19 cellular contexts compared by ENCODE assay signal in genomic region chr11:114353448-114353847, GRCh38. TPM values are rescaled to one million over a fixed set of nuclear protein-coding genes. Genes with fewer than 3 reads are reported as not detected.
DNase-seq lines count a peak whose midpoint lies in the region; ATAC-seq, FAIRE-seq and TF ChIP-seq lines count a peak whose summit lies in the region.
"Had no signal": no experiment of that assay in that cellular context is flagged by ENCODE, and none has a peak within 500 bp of the region (broad histone marks: within the 10 kb centered on the region; RNA-seq: fewer than 3 reads in every experiment).

No MANE protein-coding gene starts in this region.

- TF ChIP-seq CTCF in astrocyte (IDR thresholded peaks at IDR 0.05; ENCODE audit: insufficient read depth, low read depth, low read length), result no peak

- H3K4me3 ChIP-seq in astrocyte (ENCODE audit: insufficient read depth, low read depth, low read length) (peak overlapping the region; percentile 3), skeletal muscle satellite cell (ENCODE audit: low read length) (no peak overlapping the region)
- H3K4me3 ChIP-seq: A549, MG63 had no signal

- H3K9me3 ChIP-seq in astrocyte (ENCODE audit: insufficient read depth, low read depth, low read length), result no peaks in the 10 kb centered on the region
- no peaks in the 10 kb centered on the region for H3K9me3 ChIP-seq in skeletal muscle satellite cell (replicated peaks; ENCODE audit: low read length)
- H3K9me3 ChIP-seq: A549, MG63 had no signal

- H3K36me3 ChIP-seq in astrocyte (ENCODE audit: insufficient read depth, low read length) (no peaks in the 10 kb centered on the region), skeletal muscle satellite cell (ENCODE audit: insufficient read depth, low read length) (no peaks in the 10 kb centered on the region)
- H3K36me3 ChIP-seq: MG63 had no signal

- no peak overlapping the region for H3K4me3 Mint-ChIP-seq in astrocyte (ENCODE audit: unreplicated experiment)
- no peak overlapping the region for H3K4me3 Mint-ChIP-seq in activated T-cell treated with anti-CD3 and anti-CD28 coated beads, Interleukin-2, amount 50 U/mL, for 4 hours

- H2AFZ ChIP-seq in astrocyte (ENCODE audit: low read depth, low read length), result no peak overlapping the region

- H3K9ac ChIP-seq in astrocyte (ENCODE audit: low read length) (peak overlapping the region; percentile 49), skeletal muscle satellite cell (ENCODE audit: low read depth, low read length) (no peak overlapping the region)

- H3K27ac Mint-ChIP-seq in astrocyte (ENCODE audit: unreplicated experiment), result peak overlapping the region; percentile 35

- H3K4me1 ChIP-seq in astrocyte (ENCODE audit: insufficient read depth, low read length), result peaks cover 8% of the 10 kb centered on the region
- H3K4me1 ChIP-seq in skeletal muscle satellite cell (ENCODE audit: control insufficient read depth, insufficient read depth, low read length), result peaks cover 7% of the 10 kb centered on the region

- FAIRE-seq in astrocyte (lab: Jason Lieb, UNC), result no peak
- FAIRE-seq: A549, GM19239, H1 had no signal

- H3K4me2 ChIP-seq in astrocyte (ENCODE audit: low read length), result peak overlapping the region; percentile 72
- H3K4me2 ChIP-seq in skeletal muscle satellite cell (ENCODE audit: low read length), result peak overlapping the region; percentile 26

- DNase-seq in ELR (ENCODE audit: low read depth), result peak; percentile 74
- DNase-seq in astrocyte (ENCODE audit: low read depth), result no peak
- DNase-seq in iris pigment epithelial cell (ENCODE audit: low read depth), result peak; percentile 56
- DNase-seq in Right ventricle myocardium superior, result no peak
- no peak for DNase-seq in activated T-cell treated with anti-CD3 and anti-CD28 coated beads, Interleukin-2, amount 50 U/mL, for 4 hours
- DNase-seq: C1 segment of cervical spinal cord, DMS 273 treated with DMSO at 0.1 percent for 48 hours, Karpas-422, NCI-H1092, NCI-H1694, NCI-H510A treated with DMSO at 0.1 percent for 48 hours, SHP77 treated with DMSO at 0.1 percent for 48 hours had no signal

- no peaks in the 10 kb centered on the region for H4K20me1 ChIP-seq in astrocyte (ENCODE audit: insufficient read depth, low read length)

- peaks cover 9% of the 10 kb centered on the region for H3K4me1 Mint-ChIP-seq in astrocyte (ENCODE audit: low read depth, unreplicated experiment)
- H3K4me1 Mint-ChIP-seq in activated T-cell treated with anti-CD3 and anti-CD28 coated beads, Interleukin-2, amount 50 U/mL, for 4 hours (ENCODE audit: low read depth), result no peaks in the 10 kb centered on the region

- intact Hi-C loops in Right ventricle myocardium superior (cut with DNase I), result no loop called here

- H3K27me3 Mint-ChIP-seq in astrocyte (ENCODE audit: low read depth, unreplicated experiment), result no peaks in the 10 kb centered on the region
- H3K27me3 Mint-ChIP-seq in activated T-cell treated with anti-CD3 and anti-CD28 coated beads, Interleukin-2, amount 50 U/mL, for 4 hours (ENCODE audit: low read depth), result no peaks in the 10 kb centered on the region

- H3K79me2 ChIP-seq in astrocyte (ENCODE audit: insufficient read depth, low read length), result no peaks in the 10 kb centered on the region

- no peaks in the 10 kb centered on the region for H3K36me3 Mint-ChIP-seq in astrocyte (ENCODE audit: low read depth, unreplicated experiment)
- no peaks in the 10 kb centered on the region for H3K36me3 Mint-ChIP-seq in activated T-cell treated with anti-CD3 and anti-CD28 coated beads, Interleukin-2, amount 50 U/mL, for 4 hours (ENCODE audit: insufficient read depth)

- no peaks in the 10 kb centered on the region for H3K9me3 Mint-ChIP-seq in astrocyte (ENCODE audit: unreplicated experiment)
- H3K9me3 Mint-ChIP-seq in activated T-cell treated with anti-CD3 and anti-CD28 coated beads, Interleukin-2, amount 50 U/mL, for 4 hours, result no peaks in the 10 kb centered on the region

- H3K27ac ChIP-seq in astrocyte (ENCODE audit: low read depth, low read length), result peak overlapping the region; percentile 62
- H3K27ac ChIP-seq: A549 had no signal

- ATAC-seq in HG03039 (IDR thresholded peaks at IDR 0.05; ENCODE audit: unreplicated experiment) (no peak), Right ventricle myocardium superior (ENCODE audit: poor library complexity) (no peak)
- no peak for ATAC-seq in activated T-cell treated with anti-CD3 and anti-CD28 coated beads, Interleukin-2, amount 50 U/mL, for 4 hours
- ATAC-seq: Panc1 had no signal

- H3K27me3 ChIP-seq in astrocyte (ENCODE audit: insufficient read depth, low read length) (no peaks in the 10 kb centered on the region), skeletal muscle satellite cell (ENCODE audit: control insufficient read depth, insufficient read depth, low read length) (no peaks in the 10 kb centered on the region)
- H3K27me3 ChIP-seq: MG63 had no signal

RNA-seq across cellular contexts. Expression of gene C11orf71, which starts 46.9 kb away (rescaled TPM):
- 2.2 and 2.9 TPM in 2 replicates for total RNA-seq in astrocyte
- total RNA-seq in skeletal muscle satellite cell (2012; rRNA removed), result 3.0 and 3.3 TPM in 2 replicates
- total RNA-seq in Right ventricle myocardium superior, result 8.9 TPM
- 1 to 10 TPM; 6.5 to 8.9 (median 8.2) TPM for total RNA-seq in activated T-cell treated with anti-CD3 and anti-CD28 coated beads, Interleukin-2, amount 50 U/mL, for 4 hours

RNA-seq across cellular contexts. Expression of gene RBM7, which starts 47.0 kb away (rescaled TPM):
- total RNA-seq in astrocyte (49.3 and 50.5 TPM in 2 replicates), Right ventricle myocardium superior (20.5 TPM)
- total RNA-seq in skeletal muscle satellite cell (2012; rRNA removed), result 25.1 and 26.1 TPM in 2 replicates
- 10 to 100 TPM; 27.5 to 33.0 (median 29.6) TPM for total RNA-seq in activated T-cell treated with anti-CD3 and anti-CD28 coated beads, Interleukin-2, amount 50 U/mL, for 4 hours

RNA-seq across cellular contexts. Expression of gene NNMT, which starts 57.2 kb away (rescaled TPM):
- total RNA-seq in astrocyte, result 394 and 527 TPM in 2 replicates
- total RNA-seq in skeletal muscle satellite cell (2012; rRNA removed), result 250 and 318 TPM in 2 replicates
- 29.8 TPM for total RNA-seq in Right ventricle myocardium superior
- under 1 TPM in 2 of 3 donors, not detected in 1; 0.23 to 0.61 TPM for total RNA-seq in activated T-cell treated with anti-CD3 and anti-CD28 coated beads, Interleukin-2, amount 50 U/mL, for 4 hours
- total RNA-seq: H1 had no signal

Comparison
In these comparisons a context has a peak if more than half of its experiments do, and no peak if none do; other contexts are left out.
1. DNase-seq: peak in ELR (single experiment) and iris pigment epithelial cell (single experiment); none in astrocyte (single experiment), Right ventricle myocardium superior (single experiment) and activated T-cell treated with anti-CD3 and anti-CD28 coated beads, Interleukin-2, amount 50 U/mL, for 4 hours (single experiment).
2. RNA of gene NNMT, which starts 57.2 kb away (total RNA-seq): 394 to 527 TPM in astrocyte and 29.8 TPM in Right ventricle myocardium superior (single experiment); 0.23 to 0.61 TPM in activated T-cell treated with anti-CD3 and anti-CD28 coated beads, Interleukin-2, amount 50 U/mL, for 4 hours; every median in the first group is over 10 times any median in the second.